ENCODE assay signal across 1 cellular context in genomic region chr6:42846505-42846904, GRCh38.
TF ChIP-seq lines count a peak whose summit lies in the region.

No MANE protein-coding gene starts in this region.

TF ChIP-seq in HepG2, 621 proteins besides CTCF, POLR2A, EP300 and RAD21 (continued from another document):
- TF ChIP-seq PBX3 (CRISPR knock-in tag; IDR thresholded peaks at IDR 0.05; ENCODE audit: borderline replicate concordance) = no peak
- no peak for TF ChIP-seq ZNF839 (CRISPR knock-in tag; IDR thresholded peaks at IDR 0.05; ENCODE audit: borderline replicate concordance)
- no peak for TF ChIP-seq NPAS2 (CRISPR knock-in tag; IDR thresholded peaks at IDR 0.05; ENCODE audit: borderline replicate concordance)
- no peak for TF ChIP-seq ZNF598 (CRISPR knock-in tag; IDR thresholded peaks at IDR 0.05; ENCODE audit: borderline replicate concordance)
- no peak for TF ChIP-seq PLSCR1 (CRISPR knock-in tag; IDR thresholded peaks at IDR 0.05; ENCODE audit: borderline replicate concordance)
- no peak for TF ChIP-seq ZXDC (CRISPR knock-in tag; IDR thresholded peaks at IDR 0.05)
- no peak for TF ChIP-seq ZNF451 (CRISPR knock-in tag; IDR thresholded peaks at IDR 0.05)
- TF ChIP-seq ZNF367 (CRISPR knock-in tag; IDR thresholded peaks at IDR 0.05; ENCODE audit: borderline replicate concordance) = no peak
- TF ChIP-seq PAWR (CRISPR knock-in tag; IDR thresholded peaks at IDR 0.05; ENCODE audit: borderline replicate concordance) = no peak
- TF ChIP-seq BORCS8-MEF2B (CRISPR knock-in tag; IDR thresholded peaks at IDR 0.05) = no peak
- TF ChIP-seq SATB2 (CRISPR knock-in tag; IDR thresholded peaks at IDR 0.05) = no peak
- TF ChIP-seq ZNF710 (CRISPR knock-in tag; IDR thresholded peaks at IDR 0.05; ENCODE audit: borderline replicate concordance) = no peak
- no peak for TF ChIP-seq ZSCAN5A (CRISPR knock-in tag; IDR thresholded peaks at IDR 0.05; ENCODE audit: borderline replicate concordance)
- TF ChIP-seq AKAP8 (CRISPR knock-in tag; IDR thresholded peaks at IDR 0.05) = no peak
- TF ChIP-seq ZNF292 (CRISPR knock-in tag; IDR thresholded peaks at IDR 0.05; ENCODE audit: borderline replicate concordance, low read depth) = no peak
- TF ChIP-seq ZNF788 (CRISPR knock-in tag; IDR thresholded peaks at IDR 0.05; ENCODE audit: borderline replicate concordance) = no peak
- TF ChIP-seq ZNF280D (CRISPR knock-in tag; IDR thresholded peaks at IDR 0.05) = no peak
